15 cellular contexts compared by ENCODE assay signal in the genomic region with DNA sequence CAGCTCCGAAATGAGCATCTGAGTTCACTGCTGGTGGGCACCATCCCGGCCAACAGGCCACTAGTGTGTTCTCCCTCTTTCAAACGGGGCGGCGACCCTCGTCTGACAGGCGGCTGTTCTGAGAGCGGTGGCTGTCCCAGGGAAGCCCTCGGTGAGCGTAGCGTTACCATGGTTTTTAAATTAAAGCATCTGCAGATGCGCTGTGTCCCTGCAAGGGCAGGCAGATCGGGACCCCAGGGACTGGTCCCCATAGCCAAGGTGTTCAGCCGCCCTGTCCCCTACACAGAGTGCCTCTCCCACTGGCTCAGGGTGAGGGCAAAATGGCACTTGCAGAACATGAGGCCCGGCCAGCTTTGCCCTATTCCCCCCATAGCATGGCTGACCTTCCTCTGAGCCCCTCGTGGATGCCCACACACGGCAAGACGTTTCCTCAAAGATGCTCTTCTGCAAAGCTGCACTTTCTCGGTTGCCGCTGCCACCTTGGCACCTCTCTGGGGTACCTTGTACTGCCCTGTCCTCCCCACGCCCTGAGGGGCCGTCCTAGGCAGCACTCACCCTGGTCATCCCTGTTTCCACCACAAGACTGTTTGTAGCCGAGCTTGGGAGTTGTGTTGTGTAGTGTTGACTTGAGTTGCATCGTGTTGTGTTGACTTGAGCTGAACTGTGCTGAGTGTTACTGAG.
"Had no signal": no experiment of that assay in that cellular context is flagged by ENCODE, and none has a peak within 500 bp of the region (broad histone marks: within the 10 kb centered on the region; RNA-seq: fewer than 3 reads in every experiment).

No MANE protein-coding gene starts in this region.

- ATAC-seq: naive thymus-derived CD4-positive, alpha-beta T cell; psoas muscle had no signal

- H3K4me1 Mint-ChIP-seq: activated CD4-positive, alpha-beta T cell treated with anti-CD3 and anti-CD28 coated beads, Interleukin-2, amount 10 ng/mL, durations not matched to agents 7 days and 5 days had no signal

- H3K4me1 ChIP-seq: heart right ventricle, psoas muscle had no signal

- FAIRE-seq: bronchial epithelial cell, colon, TTC549 had no signal

- H3K27ac Mint-ChIP-seq: activated CD4-positive, alpha-beta T cell treated with anti-CD3 and anti-CD28 coated beads, Interleukin-2, amount 10 ng/mL, durations not matched to agents 7 days and 5 days; activated naive CD8-positive, alpha-beta T cell; activated T-helper 2 cell treated with anti-CD3 and anti-CD28 coated beads, Interferon-gamma antibody, Interleukin-2, Interleukin-4, amounts not matched to agents 10 μg/mL and 5 μg/mL and 100 μg/mL, durations not matched to agents 14 hours and 24 hours and 36 hours; naive thymus-derived CD4-positive, alpha-beta T cell; stimulated activated naive CD8-positive, alpha-beta T cell treated with anti-CD3 and anti-CD28 coated beads, Interleukin-15, Interleukin-2, amounts not matched to agents 100 ng/mL and 50 ng/mL, for 24 hours had no signal

- H3K4me3 Mint-ChIP-seq: activated CD4-positive, alpha-beta T cell treated with anti-CD3 and anti-CD28 coated beads, Interleukin-2, amount 10 ng/mL, durations not matched to agents 7 days and 5 days; activated naive CD8-positive, alpha-beta T cell; naive thymus-derived CD4-positive, alpha-beta T cell; stimulated activated naive CD8-positive, alpha-beta T cell treated with anti-CD3 and anti-CD28 coated beads, Interleukin-15, Interleukin-2, amounts not matched to agents 100 ng/mL and 50 ng/mL, for 24 hours had no signal

- DNase-seq: activated CD4-positive, alpha-beta T cell treated with anti-CD3 and anti-CD28 coated beads, Interleukin-2, amount 10 ng/mL, durations not matched to agents 7 days and 5 days; activated CD4-positive, CD25-positive, alpha-beta regulatory T cell; anterior cingulate cortex; foreskin melanocyte; heart right ventricle; naive thymus-derived CD4-positive, alpha-beta T cell; stimulated activated CD4-positive, alpha-beta T cell treated with anti-CD3 and anti-CD28 coated beads, Interleukin-15, amount 100 ng/mL, for 24 hours; stimulated activated CD4-positive, alpha-beta T cell treated with anti-CD3 and anti-CD28 coated beads, Interleukin-4, amount 100 ng/mL, for 24 hours had no signal

- H3K27me3 Mint-ChIP-seq: activated CD4-positive, alpha-beta T cell treated with anti-CD3 and anti-CD28 coated beads, Interleukin-2, amount 10 ng/mL, durations not matched to agents 7 days and 5 days; activated naive CD8-positive, alpha-beta T cell; naive thymus-derived CD4-positive, alpha-beta T cell; stimulated activated naive CD8-positive, alpha-beta T cell treated with anti-CD3 and anti-CD28 coated beads, Interleukin-15, Interleukin-2, amounts not matched to agents 100 ng/mL and 50 ng/mL, for 24 hours had no signal

- H3K27ac ChIP-seq: heart right ventricle, psoas muscle had no signal

- H3K9me3 ChIP-seq: psoas muscle had no signal

- H3K27me3 ChIP-seq: heart right ventricle had no signal

- H3K36me3 ChIP-seq: heart right ventricle had no signal

- H3K4me3 ChIP-seq: heart right ventricle, psoas muscle had no signal
